ENCODE assay signal across 16 cellular contexts in the genomic region with DNA sequence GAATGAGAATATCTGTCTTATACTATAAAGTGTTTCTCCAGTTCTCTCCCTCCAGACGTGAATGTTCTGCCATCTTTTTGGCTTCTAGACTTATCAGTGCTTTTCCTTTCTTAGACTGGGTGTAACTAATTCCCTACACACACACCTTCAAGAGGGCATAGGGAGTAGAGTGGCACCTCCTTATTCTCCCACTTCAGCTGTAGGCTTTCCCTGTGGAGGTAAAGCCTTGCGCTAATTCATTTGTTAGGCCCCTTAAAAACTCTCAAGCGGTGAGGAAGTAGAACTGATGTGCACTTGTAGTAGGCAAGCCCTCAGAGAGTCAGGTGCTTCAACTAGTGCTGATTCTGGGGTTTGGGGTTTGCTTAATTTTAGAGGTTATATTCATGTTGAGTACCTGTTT. TPM values are rescaled to one million over a fixed set of nuclear protein-coding genes. Genes with fewer than 3 reads are reported as not detected.
DNase-seq lines count a peak whose midpoint lies in the region; ATAC-seq, FAIRE-seq and TF ChIP-seq lines count a peak whose summit lies in the region.
"Had no signal": no experiment of that assay in that cellular context is flagged by ENCODE, and none has a peak within 500 bp of the region (broad histone marks: within the 10 kb centered on the region; RNA-seq: fewer than 3 reads in every experiment).

No MANE protein-coding gene starts in this region.

- TF ChIP-seq RAD21 in IMR-90 (IDR thresholded peaks at IDR 0.05; ENCODE audit: low read length) = no peak
- TF ChIP-seq RAD21 in GM12878 (IDR thresholded peaks at IDR 0.05; ENCODE audit: insufficient read depth, low read depth, low read length) = no peak

- no peak overlapping the region for H3K9ac ChIP-seq in IMR-90 (ENCODE audit: low read depth, low read length)
- H3K9ac ChIP-seq in GM12878 (ENCODE audit: control insufficient read depth, insufficient read depth, low read length) = no peak overlapping the region

- no peak for TF ChIP-seq CTCF in IMR-90 (conservative IDR thresholded peaks at IDR 0.05; ENCODE audit: low read depth, low read length)
- no peak for TF ChIP-seq CTCF in GM12878 (IDR thresholded peaks at IDR 0.05 in 2 of 3, conservative IDR thresholded peaks at IDR 0.05 in 1 of 3; ENCODE audit: control insufficient read depth in 2 of 3, extremely low read depth in 1 of 3, insufficient read depth in 1 of 3, low read depth in 3 of 3, low read length in 3 of 3)
- TF ChIP-seq CTCF in osteocyte (IDR thresholded peaks at IDR 0.05) = no peak

- no peak overlapping the region for H3K4me3 ChIP-seq in IMR-90 (ENCODE audit: insufficient read depth, low read depth, low read length)
- H3K4me3 ChIP-seq in GM12878 = no peak overlapping the region
- H3K4me3 ChIP-seq in MG63 = no peak overlapping the region

- H3K27ac ChIP-seq in IMR-90 (ENCODE audit: insufficient read depth, low read length) (no peak overlapping the region), GM12878 (ENCODE audit: control insufficient read depth, insufficient read depth) (no peak overlapping the region)

- POLR2A ChIA-PET in IMR-90 (lab: Charles Lee; ENCODE audit: unreplicated experiment) = no interaction called here
- POLR2A ChIA-PET in GM12878 (lab: Charles Lee) = no interaction called here

- H3K4me3 Mint-ChIP-seq in activated T-cell treated with anti-CD3 and anti-CD28 coated beads, Interleukin-2, amount 50 U/mL, for 72 hours = no peak overlapping the region
- H3K4me3 Mint-ChIP-seq in activated T-cell treated with anti-CD3 and anti-CD28 coated beads, Interleukin-2, amount 50 U/mL, for 4 hours = no peak overlapping the region
- no peak overlapping the region for H3K4me3 Mint-ChIP-seq in osteocyte (ENCODE audit: unreplicated experiment)

- peak overlapping the region; percentile 19; the same call in 1 of the 2 replicates for H3K18ac ChIP-seq in IMR-90 (ENCODE audit: low read depth, low read length)

- H2AK5ac ChIP-seq in IMR-90 (ENCODE audit: low read depth, low read length) = no peak overlapping the region

- H3K4ac ChIP-seq in IMR-90 (ENCODE audit: low read depth, low read length) = no peak overlapping the region

- no peaks in the 10 kb centered on the region for H3K27me3 Mint-ChIP-seq in activated T-cell treated with anti-CD3 and anti-CD28 coated beads, Interleukin-2, amount 50 U/mL, for 72 hours (ENCODE audit: low read depth)
- H3K27me3 Mint-ChIP-seq in activated T-cell treated with anti-CD3 and anti-CD28 coated beads, Interleukin-2, amount 50 U/mL, for 4 hours (ENCODE audit: low read depth) = no peaks in the 10 kb centered on the region
- no peaks in the 10 kb centered on the region for H3K27me3 Mint-ChIP-seq in osteocyte (ENCODE audit: unreplicated experiment)

- H2AFZ ChIP-seq in IMR-90 (replicated peaks; ENCODE audit: low read length, poor library complexity) (no peak overlapping the region), GM12878 (ENCODE audit: control insufficient read depth, low read depth, low read length) (no peak overlapping the region)

- no peak overlapping the region for H2BK20ac ChIP-seq in IMR-90 (ENCODE audit: low read depth, low read length)

- CTCF ChIA-PET in IMR-90 (lab: Yijun Ruan, JAX) (no interaction called here), GM12878 (lab: Yijun Ruan, JAX) (interaction anchor here (1.0 kb wide), 1 partner anchor 433 kb away, joined by 3 read pairs; no protein-coding TSS in a partner anchor)

- H3K27ac Mint-ChIP-seq in activated T-cell treated with anti-CD3 and anti-CD28 coated beads, Interleukin-2, amount 50 U/mL, for 72 hours = peak overlapping the region; percentile 65
- peak overlapping the region; percentile 83 for H3K27ac Mint-ChIP-seq in osteocyte (ENCODE audit: unreplicated experiment)

- no peaks in the 10 kb centered on the region; the same call in 1 of the 2 replicates for H3K36me3 ChIP-seq in IMR-90 (ENCODE audit: control insufficient read depth, insufficient read depth, low read length)
- H3K36me3 ChIP-seq in GM12878 (ENCODE audit: control insufficient read depth in 2 of 2, insufficient read depth in 2 of 2, low read length in 1 of 2) = peaks cover 0 to 3% of the 10 kb centered on the region in 2 experiments; a peak in 2 of 4 replicates
- H3K36me3 ChIP-seq in MG63 = no peaks in the 10 kb centered on the region

- H3K9me3 Mint-ChIP-seq in activated T-cell treated with anti-CD3 and anti-CD28 coated beads, Interleukin-2, amount 50 U/mL, for 72 hours = peaks cover 0 to 3% of the 10 kb centered on the region in 2 donors
- no peaks in the 10 kb centered on the region for H3K9me3 Mint-ChIP-seq in activated T-cell treated with anti-CD3 and anti-CD28 coated beads, Interleukin-2, amount 50 U/mL, for 4 hours
- H3K9me3 Mint-ChIP-seq in osteocyte (ENCODE audit: unreplicated experiment) = no peaks in the 10 kb centered on the region

- H3K4me2 ChIP-seq in IMR-90 (ENCODE audit: low read depth, low read length) = peak overlapping the region; percentile 62; the same call in 1 of the 2 replicates
- 0 out of 2 replicates have a peak overlapping the region, but pooled peaks have one; percentile 42 for H3K4me2 ChIP-seq in GM12878 (ENCODE audit: control insufficient read depth, insufficient read depth)

- no peaks in the 10 kb centered on the region for H3K27me3 ChIP-seq in IMR-90 (ENCODE audit: control insufficient read depth, insufficient read depth, low read length)
- no peaks in the 10 kb centered on the region for H3K27me3 ChIP-seq in GM12878 (replicated peaks in 1 of 2; ENCODE audit: control insufficient read depth in 2 of 2, insufficient read depth in 2 of 2, low read length in 1 of 2)
- no peaks in the 10 kb centered on the region for H3K27me3 ChIP-seq in MG63

- H3K56ac ChIP-seq in IMR-90 (ENCODE audit: extremely low read depth, insufficient read depth, low read length) = no peak overlapping the region

- H4K8ac ChIP-seq in IMR-90 (ENCODE audit: low read depth in 2 of 2, low read length in 2 of 2) = no peak overlapping the region

- H3K23ac ChIP-seq in IMR-90 (ENCODE audit: low read depth, low read length) = no peak overlapping the region

- no peak for ATAC-seq in activated T-cell treated with anti-CD3 and anti-CD28 coated beads, Interleukin-2, amount 50 U/mL, for 72 hours (replicated peaks in 1 of 2)
- no peak for ATAC-seq in activated T-cell treated with anti-CD3 and anti-CD28 coated beads, Interleukin-2, amount 50 U/mL, for 4 hours
- ATAC-seq in IMR-90 (ENCODE audit: low read depth) (no peak), GM12878 (no peak), HG02981 (IDR thresholded peaks at IDR 0.05; ENCODE audit: unreplicated experiment) (no peak)

- H3K36me3 Mint-ChIP-seq in activated T-cell treated with anti-CD3 and anti-CD28 coated beads, Interleukin-2, amount 50 U/mL, for 72 hours (ENCODE audit: insufficient read depth in 2 of 2) = peaks cover 10 to 18% of the 10 kb centered on the region in 2 donors
- peaks cover 25% of the 10 kb centered on the region for H3K36me3 Mint-ChIP-seq in activated T-cell treated with anti-CD3 and anti-CD28 coated beads, Interleukin-2, amount 50 U/mL, for 4 hours (ENCODE audit: insufficient read depth)
- peaks cover 2% of the 10 kb centered on the region for H3K36me3 Mint-ChIP-seq in osteocyte (ENCODE audit: unreplicated experiment)

- H3K79me2 ChIP-seq in GM12878 (ENCODE audit: control insufficient read depth, insufficient read depth, low read length) = peaks cover 21% of the 10 kb centered on the region

- H4K91ac ChIP-seq in IMR-90 (ENCODE audit: insufficient read depth, low read depth, low read length) = no peak overlapping the region

- RAD21 ChIA-PET in GM12878 (lab: Charles Lee; ENCODE audit: unreplicated experiment) = no interaction called here

- no peak overlapping the region for H2BK5ac ChIP-seq in IMR-90 (ENCODE audit: low read depth, low read length, poor library complexity, severe bottlenecking)

- in situ Hi-C loops in IMR-90 (cut with MboI; ENCODE audit: low sequenced_read_pairs) (loop anchor here (25.0 kb wide), 1 partner anchor 120 kb away; a partner anchor contains a TSS), GM12878 (cut with MboI) (no loop called here)

- no CpG with 5 or more reads among the region's 3 CpGs for WGBS in IMR-90 (ENCODE audit: extremely low coverage in 2 of 2, insufficient read length in 1 of 2), 2 experiments
- 93% methylated on average over 3 of the region's 3 CpGs for WGBS in GM12878 (ENCODE audit: insufficient coverage, insufficient replicate concordance, low lambda C conversion rate, missing lambda C conversion rate)

- H4K20me1 ChIP-seq in IMR-90 (ENCODE audit: insufficient read depth, low read length) (no peaks in the 10 kb centered on the region), GM12878 (ENCODE audit: control insufficient read depth, insufficient read depth) (no peaks in the 10 kb centered on the region)

- H3K14ac ChIP-seq in IMR-90 (replicated peaks; ENCODE audit: low read depth, low read length) = no peak overlapping the region

- H2BK15ac ChIP-seq in IMR-90 (ENCODE audit: low read depth, low read length) = no peak overlapping the region

- H2AK9ac ChIP-seq in IMR-90 (replicated peaks; ENCODE audit: low read depth, low read length, poor library complexity) = no peak overlapping the region

- DNase-seq in activated T-cell treated with anti-CD3 and anti-CD28 coated beads, Interleukin-2, amount 50 U/mL, for 72 hours = no peak
- DNase-seq in activated T-cell treated with anti-CD3 and anti-CD28 coated beads, Interleukin-2, amount 50 U/mL, for 4 hours = no peak
- DNase-seq in IMR-90 (no peak), GM12878 (ENCODE audit: low read depth, low spot score) (no peak), osteocyte (ENCODE audit: extremely low spot score, unreplicated experiment) (no peak), MG63 (no peak)
- DNase-seq: AML-193, Karpas-422, NCI-H1436, NCI-H2081, NCI-H226, NCI-H526, OCI-M1, RPMI8226 had no signal

- no TSS peak for BruUV-seq in IMR-90 (replicated peaks; lab: Mats Ljungman, UMichigan)
- BruUV-seq in GM12878 (replicated peaks; lab: Mats Ljungman, UMichigan) = no TSS peak

- intact Hi-C loops in IMR-90 (cut with micrococcal nuclease) (no loop called here), GM12878 (cut with micrococcal nuclease; ENCODE audit: unreplicated experiment) (no loop called here)

- H3K9me3 ChIP-seq in IMR-90 (ENCODE audit: control insufficient read depth, insufficient read depth, low read length) (no peaks in the 10 kb centered on the region), GM12878 (replicated peaks; ENCODE audit: control insufficient read depth, insufficient read depth, low read length) (no peaks in the 10 kb centered on the region), MG63 (no peaks in the 10 kb centered on the region)

- SMC1A ChIA-PET in GM12878 (lab: Charles Lee; ENCODE audit: uncharacterized antibody, unreplicated experiment) = no interaction called here

- TF ChIP-seq POLR2A in IMR-90 (IDR thresholded peaks at IDR 0.05; ENCODE audit: low read depth, low read length) (no peak), GM12878 (IDR thresholded peaks at IDR 0.05; ENCODE audit: low read depth, low read length) (no peak)

- dilution Hi-C loops in IMR-90 (cut with HindIII; ENCODE audit: low sequenced_read_pairs, unreplicated experiment) = no loop called here

- H2BK120ac ChIP-seq in IMR-90 (ENCODE audit: low read depth, low read length) = no peak overlapping the region

- H3K4me1 ChIP-seq in IMR-90 (ENCODE audit: control insufficient read depth, insufficient read depth, low read length) (peaks cover 7% of the 10 kb centered on the region), GM12878 (ENCODE audit: control insufficient read depth, insufficient read depth, low read length) (peaks cover 14% of the 10 kb centered on the region)

- peaks cover 5 to 9% of the 10 kb centered on the region in 2 experiments for H3K79me1 ChIP-seq in IMR-90 (ENCODE audit: low read depth in 1 of 2, low read length in 2 of 2)

- TF ChIP-seq EP300 in GM12878 (IDR thresholded peaks at IDR 0.05; ENCODE audit: borderline replicate concordance in 1 of 2, control insufficient read depth in 1 of 2, low read depth in 2 of 2, low read length in 2 of 2) = no peak

- peak overlapping the region; percentile 31; the same call in 1 of the 2 replicates for H4K5ac ChIP-seq in IMR-90 (ENCODE audit: low read depth, low read length)

- no peak for FAIRE-seq in GM12878 (lab: Jason Lieb, UNC)
- FAIRE-seq: H54 had no signal

- no peaks in the 10 kb centered on the region for H3K9me1 ChIP-seq in IMR-90 (ENCODE audit: insufficient read depth, low read length)

- peaks cover 82% of the 10 kb centered on the region for H3K4me1 Mint-ChIP-seq in activated T-cell treated with anti-CD3 and anti-CD28 coated beads, Interleukin-2, amount 50 U/mL, for 72 hours (ENCODE audit: low read depth)
- H3K4me1 Mint-ChIP-seq in activated T-cell treated with anti-CD3 and anti-CD28 coated beads, Interleukin-2, amount 50 U/mL, for 4 hours (ENCODE audit: low read depth) = peaks cover 68% of the 10 kb centered on the region
- H3K4me1 Mint-ChIP-seq in osteocyte (ENCODE audit: unreplicated experiment) = peaks cover 54% of the 10 kb centered on the region

RNA-seq across cellular contexts. Expression of a gene that starts 10.0 kb away (rescaled TPM):
- 10 to 100 TPM; 39.3 to 41.5 TPM for total RNA-seq in activated T-cell treated with anti-CD3 and anti-CD28 coated beads, Interleukin-2, amount 50 U/mL, for 72 hours
- 10 to 100 TPM; 13.8 to 19.3 (median 16.7) TPM for total RNA-seq in activated T-cell treated with anti-CD3 and anti-CD28 coated beads, Interleukin-2, amount 50 U/mL, for 4 hours
- total RNA-seq in IMR-90 (2012; rRNA removed) (12.4 and 20.6 TPM in 2 replicates), GM12878 (2014; rRNA removed) (12.8 and 15.4 TPM in 2 replicates), GM12878 (2014; rRNA removed; fragmentation: Illumina TruSeq; extraction: Trizol) (14.6 and 15.8 TPM in 2 replicates), GM12878 (2021) (15.6 and 18.9 TPM in 2 replicates), osteocyte (19.1 and 20.5 TPM in 2 replicates)
- polyA plus RNA-seq in IMR-90 (2012; rRNA removed) (8.7 and 11.0 TPM in 2 replicates), GM12878 (2011; rRNA removed) (22.8 and 31.2 TPM in 2 replicates), GM12878 (2014; fragmentation: Illumina TruSeq; extraction: Trizol) (12.9 and 19.2 TPM in 2 replicates), GM12878 (2014; fragmentation: Nextera tagmentation; extraction: Ambion mirVana) (1 to 10 TPM; 8.6 TPM), GM12878 (2014; rRNA removed) (12.4 and 17.5 TPM in 2 replicates), GM12878 (2016; fragmentation: Nextera tagmentation; extraction: Ambion mirVana) (10 to 100 TPM in 1 of 2 experiments, 1 to 10 TPM in 1; 4.8 to 12.0 TPM)
- 2.4 and 4.5 TPM in 2 replicates for polyA plus RNA-seq in IMR-90 (2012; cell fraction: cytosol; rRNA removed)
- polyA plus RNA-seq in IMR-90 (2012; cell fraction: nucleus; rRNA removed; ENCODE audit: low replicate concordance) = 1.0 and 11.6 TPM in 2 replicates
- 30.2 and 36.1 TPM in 2 replicates for total RNA-seq in GM12878 (2013; cell fraction: nucleolus; rRNA removed)
- polyA plus RNA-seq in GM12878 (2011; ENCODE audit: low read depth) = 8.8 TPM
- 8.3 and 9.6 TPM in 2 replicates for polyA plus RNA-seq in GM12878 (2011; cell fraction: cytosol; rRNA removed)
- 14.6 and 18.6 TPM in 2 replicates for polyA plus RNA-seq in GM12878 (2011; cell fraction: nucleus; rRNA removed)
- 9.3 and 13.2 TPM in 2 replicates for polyA plus RNA-seq in GM12878 (2012)
- 11.7 and 19.6 TPM in 2 replicates for polyA minus RNA-seq in GM12878 (2011; rRNA and poly(A)+ RNA removed)
- 4.6 and 8.0 TPM in 2 replicates for polyA minus RNA-seq in GM12878 (2011; cell fraction: cytosol; rRNA and poly(A)+ RNA removed)
- 8.0 and 11.8 TPM in 2 replicates for polyA minus RNA-seq in GM12878 (2011; cell fraction: nucleus; rRNA and poly(A)+ RNA removed)
- 4.8 and 15.0 TPM in 2 replicates for total RNA-seq in MG63 (2014; rRNA removed; shearing (Covaris generic); ENCODE audit: low replicate concordance)
